ENCODE assay signal across 25 cellular contexts in genomic region chr10:122165914-122166313, GRCh38.
A peak's percentile ranks its signal among the peaks of the same experiment; 100 is the strongest.
DNase-seq lines count a peak whose midpoint lies in the region; ATAC-seq and TF ChIP-seq lines count a peak whose summit lies in the region.
"Had no signal": no experiment of that assay in that cellular context is flagged by ENCODE, and none has a peak within 500 bp of the region (broad histone marks: within the 10 kb centered on the region; RNA-seq: fewer than 3 reads in every experiment).

No MANE protein-coding gene starts in this region.

- peaks cover 72% of the 10 kb centered on the region for H3K4me1 ChIP-seq in left ventricle myocardium inferior
- peaks cover 0 to 40% (median 18%) of the 10 kb centered on the region in 4 donors for H3K4me1 ChIP-seq in right lobe of liver
- H3K4me1 ChIP-seq in upper lobe of right lung: peaks cover 11% of the 10 kb centered on the region

- intact Hi-C loops in left ventricle myocardium inferior (cut with micrococcal nuclease) (no loop called here), Right ventricle myocardium inferior (cut with DNase I) (no loop called here), right lobe of liver (cut with DNase I) (no loop called here), upper lobe of right lung (cut with DNase I) (no loop called here)
- intact Hi-C loops in activated naive CD4-positive, alpha-beta T cell treated with anti-CD3 and anti-CD28 coated beads for 36 hours (cut with micrococcal nuclease): no loop called here

- CTCF ChIA-PET in activated naive CD4-positive, alpha-beta T cell treated with anti-CD3 and anti-CD28 coated beads for 36 hours (lab: Charles Lee): no interaction called here

- ATAC-seq in Right ventricle myocardium inferior (no peak), right lobe of liver (no peak), upper lobe of right lung (no peak)
- ATAC-seq: activated naive CD8-positive, alpha-beta T cell treated with anti-CD3 and anti-CD28 coated beads, Interleukin-2, amount 50 U/mL, for 24 hours; natural killer cell treated with Interleukin-12 subunit alpha and Interleukin-12 subunit beta and Interleukin-15 and Interleukin-18, amount 100 ng/mL, for 72 hours had no signal

- no peak overlapping the region for H3K4me3 ChIP-seq in left ventricle myocardium inferior
- no peak overlapping the region for H3K4me3 ChIP-seq in right lobe of liver
- no peak overlapping the region for H3K4me3 ChIP-seq in upper lobe of right lung
- H3K4me3 ChIP-seq: body of pancreas, skin epidermis, suprapubic skin had no signal

- peaks cover 3% of the 10 kb centered on the region for H3K27me3 Mint-ChIP-seq in brain
- peaks cover 53% of the 10 kb centered on the region for H3K27me3 Mint-ChIP-seq in activated naive CD4-positive, alpha-beta T cell treated with anti-CD3 and anti-CD28 coated beads for 36 hours (ENCODE audit: low read depth)

- H3K36me3 ChIP-seq in left ventricle myocardium inferior: peaks cover 5% of the 10 kb centered on the region
- no peaks in the 10 kb centered on the region for H3K36me3 ChIP-seq in right lobe of liver
- H3K36me3 ChIP-seq in upper lobe of right lung: peaks cover 13% of the 10 kb centered on the region
- H3K36me3 ChIP-seq: HAP-1 had no signal

- peak overlapping the region; percentile 89 to 96 (median 95) for H3K4me3 Mint-ChIP-seq in brain
- no peak overlapping the region for H3K4me3 Mint-ChIP-seq in activated naive CD4-positive, alpha-beta T cell treated with anti-CD3 and anti-CD28 coated beads for 36 hours
- H3K4me3 Mint-ChIP-seq: activated B cell treated with CpG ODN at 0.5 μM for 24 hours; activated CD4-positive, alpha-beta memory T cell treated with anti-CD3 and anti-CD28 coated beads for 36 hours; activated naive CD8-positive, alpha-beta T cell treated with anti-CD3 and anti-CD28 coated beads, Interleukin-2, amount 50 U/mL, for 24 hours; mesothelial cell of epicardium; natural killer cell treated with Interleukin-12 subunit alpha and Interleukin-12 subunit beta and Interleukin-15 and Interleukin-18, amount 100 ng/mL, for 72 hours had no signal

- H3K9me3 Mint-ChIP-seq in brain: no peaks in the 10 kb centered on the region
- no peaks in the 10 kb centered on the region for H3K9me3 Mint-ChIP-seq in activated naive CD4-positive, alpha-beta T cell treated with anti-CD3 and anti-CD28 coated beads for 36 hours
- H3K9me3 Mint-ChIP-seq: activated B cell treated with CpG ODN at 0.5 μM for 24 hours; activated CD4-positive, alpha-beta memory T cell treated with anti-CD3 and anti-CD28 coated beads for 36 hours; activated naive CD8-positive, alpha-beta T cell treated with anti-CD3 and anti-CD28 coated beads, Interleukin-2, amount 50 U/mL, for 24 hours; mesothelial cell of epicardium; natural killer cell treated with Interleukin-12 subunit alpha and Interleukin-12 subunit beta and Interleukin-15 and Interleukin-18, amount 100 ng/mL, for 72 hours had no signal

- WGBS in right lobe of liver (ENCODE audit: insufficient coverage, low coverage, low lambda C conversion rate, missing lambda C conversion rate): 39% methylated on average over 2 of the region's 7 CpGs

- H3K4me1 Mint-ChIP-seq in brain: peaks cover 91% of the 10 kb centered on the region
- H3K4me1 Mint-ChIP-seq in activated naive CD4-positive, alpha-beta T cell treated with anti-CD3 and anti-CD28 coated beads for 36 hours (ENCODE audit: low read depth): peaks cover 6% of the 10 kb centered on the region

- no peaks in the 10 kb centered on the region for H3K27me3 ChIP-seq in left ventricle myocardium inferior (ENCODE audit: low read depth)
- H3K27me3 ChIP-seq in right lobe of liver: no peaks in the 10 kb centered on the region
- no peaks in the 10 kb centered on the region for H3K27me3 ChIP-seq in upper lobe of right lung
- H3K27me3 ChIP-seq: body of pancreas, suprapubic skin had no signal

- H3K27ac ChIP-seq in left ventricle myocardium inferior (replicated peaks) (peak overlapping the region; percentile 4), right lobe of liver (peak overlapping the region in 2 of 3 donors; percentile 27 to 51), upper lobe of right lung (no peak overlapping the region)
- H3K27ac ChIP-seq: C4-2B, KMS-11, RWPE1, skin epidermis, suprapubic skin had no signal

- peak overlapping the region; percentile 97 to 99 (median 99) for H3K27ac Mint-ChIP-seq in brain
- no peak overlapping the region for H3K27ac Mint-ChIP-seq in activated naive CD4-positive, alpha-beta T cell treated with anti-CD3 and anti-CD28 coated beads for 36 hours
- H3K27ac Mint-ChIP-seq: activated B cell treated with CpG ODN at 0.5 μM for 24 hours; activated CD4-positive, alpha-beta memory T cell treated with anti-CD3 and anti-CD28 coated beads for 36 hours; activated naive CD8-positive, alpha-beta T cell treated with anti-CD3 and anti-CD28 coated beads, Interleukin-2, amount 50 U/mL, for 24 hours; mesothelial cell of epicardium; natural killer cell treated with Interleukin-12 subunit alpha and Interleukin-12 subunit beta and Interleukin-15 and Interleukin-18, amount 100 ng/mL, for 72 hours had no signal

- TF ChIP-seq POLR2A in right lobe of liver (IDR thresholded peaks at IDR 0.05): no peak

- TF ChIP-seq CTCF in left ventricle myocardium inferior (IDR thresholded peaks at IDR 0.05; ENCODE audit: borderline replicate concordance) (no peak), brain (conservative IDR thresholded peaks at IDR 0.05) (no peak), right lobe of liver (IDR thresholded peaks at IDR 0.05) (no peak), upper lobe of right lung (IDR thresholded peaks at IDR 0.05) (no peak)

- H3K9me3 ChIP-seq in left ventricle myocardium inferior (replicated peaks) (no peaks in the 10 kb centered on the region), right lobe of liver (no peaks in the 10 kb centered on the region), upper lobe of right lung (no peaks in the 10 kb centered on the region)
- H3K9me3 ChIP-seq: body of pancreas, HAP-1, suprapubic skin had no signal

- no peak for DNase-seq in left ventricle myocardium inferior
- no peak for DNase-seq in Right ventricle myocardium inferior (ENCODE audit: missing footprints)
- DNase-seq in right lobe of liver: no peak
- peak; percentile 53 for DNase-seq in upper lobe of right lung
- no peak for DNase-seq in NCI-H187 (lab: John Stamatoyannopoulos, UW)
- no peak for DNase-seq in activated naive CD4-positive, alpha-beta T cell treated with anti-CD3 and anti-CD28 coated beads for 36 hours
- DNase-seq in activated CD4-positive, alpha-beta T cell treated with anti-CD3 and anti-CD28 coated beads, Interleukin-2, amount 50 U/mL, for 48 hours: no peak
- DNase-seq: activated B cell treated with CpG ODN at 0.5 μM for 24 hours; activated CD4-positive, alpha-beta memory T cell treated with anti-CD3 and anti-CD28 coated beads for 36 hours; activated naive CD8-positive, alpha-beta T cell treated with anti-CD3 and anti-CD28 coated beads, Interleukin-2, amount 50 U/mL, for 24 hours; effector CD8-positive, alpha-beta T cell; MV-4-11; NCI-H2029; stimulated activated CD4-positive, alpha-beta T cell treated with anti-CD3 and anti-CD28 coated beads, Interleukin-1b, Interleukin-23, amount 100 ng/mL, for 48 hours; T1000 had no signal

- peaks cover 5% of the 10 kb centered on the region for H3K36me3 Mint-ChIP-seq in brain
- H3K36me3 Mint-ChIP-seq in activated naive CD4-positive, alpha-beta T cell treated with anti-CD3 and anti-CD28 coated beads for 36 hours (ENCODE audit: low read depth): no peaks in the 10 kb centered on the region
- H3K36me3 Mint-ChIP-seq: activated CD4-positive, alpha-beta memory T cell treated with anti-CD3 and anti-CD28 coated beads for 36 hours; mesothelial cell of epicardium; natural killer cell treated with Interleukin-12 subunit alpha and Interleukin-12 subunit beta and Interleukin-15 and Interleukin-18, amount 100 ng/mL, for 72 hours had no signal
